Comparison of ENCODE assay signal across 1 cellular context in genomic region chr1:2019571-2020309, GRCh38.
TF ChIP-seq lines count a peak whose summit lies in the region.

No MANE protein-coding gene starts in this region.

TF ChIP-seq in IMR-90, 13 proteins besides CTCF, POLR2A, EP300 and RAD21 (continued from another document):
- TF ChIP-seq USF2 (IDR thresholded peaks at IDR 0.05; ENCODE audit: low read depth, low read length) (no peak), MAZ (IDR thresholded peaks at IDR 0.05; ENCODE audit: borderline replicate concordance, low read depth, low read length) (peak; percentile 74; the same call in 1 of the 2 replicates), FOS (IDR thresholded peaks at IDR 0.05; ENCODE audit: low read depth, low read length) (no peak), MAFK (IDR thresholded peaks at IDR 0.05; ENCODE audit: low read depth, low read length) (no peak), RFX5 (IDR thresholded peaks at IDR 0.05; ENCODE audit: low read depth, low read length) (no peak), BHLHE40 (IDR thresholded peaks at IDR 0.05; ENCODE audit: low read depth, low read length) (no peak)
